In the genomic region with DNA sequence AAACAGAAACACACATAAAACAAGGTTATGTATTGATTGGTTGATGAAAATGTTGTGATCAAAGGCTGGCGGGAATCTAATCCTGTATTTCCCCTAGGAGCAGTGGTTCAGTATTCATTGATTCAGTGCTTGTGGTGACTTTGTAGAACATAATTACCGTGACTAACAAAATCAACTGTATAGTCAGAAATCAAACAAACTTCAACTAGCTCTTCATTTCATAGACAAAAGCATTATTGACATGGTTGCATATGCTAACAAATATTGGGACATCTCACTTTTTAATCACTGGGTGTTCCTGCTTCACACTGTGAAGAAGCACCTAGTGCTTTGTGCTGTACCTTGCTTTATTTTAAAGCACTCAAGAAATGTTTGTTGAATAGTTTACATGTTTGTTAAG, we compare ENCODE assay signal across 29 cellular contexts.
"Had no signal": no experiment of that assay in that cellular context is flagged by ENCODE, and none has a peak within 500 bp of the region (broad histone marks: within the 10 kb centered on the region; RNA-seq: fewer than 3 reads in every experiment).

No MANE protein-coding gene starts in this region.

- H3K9me3 Mint-ChIP-seq: activated CD4-positive, alpha-beta T cell treated with anti-CD3 and anti-CD28 coated beads, Interleukin-2, amount 10 ng/mL, durations not matched to agents 7 days and 5 days; activated CD8-positive, alpha-beta T cell treated with anti-CD3 and anti-CD28 coated beads for 36 hours; central memory CD8-positive, alpha-beta T cell; natural killer cell; stimulated activated effector memory CD8-positive, alpha-beta T cell treated with anti-CD3 and anti-CD28 coated beads, Interleukin-12 subunit alpha, Interleukin-12 subunit beta, amount 100 ng/mL, for 72 hours; stimulated activated naive CD8-positive, alpha-beta T cell treated with anti-CD3 and anti-CD28 coated beads, Interleukin-15, amount 100 ng/mL, for 72 hours had no signal

- H3K27me3 ChIP-seq: adrenal gland, tibial artery had no signal

- H3K27ac Mint-ChIP-seq: activated CD4-positive, alpha-beta T cell treated with anti-CD3 and anti-CD28 coated beads, Interleukin-2, amount 10 ng/mL, durations not matched to agents 7 days and 5 days; activated CD8-positive, alpha-beta memory T cell treated with anti-CD3 and anti-CD28 coated beads, Interleukin-2, amount 10 ng/mL, durations not matched to agents 7 days and 5 days; activated naive CD8-positive, alpha-beta T cell; natural killer cell; stimulated activated effector memory CD8-positive, alpha-beta T cell treated with anti-CD3 and anti-CD28 coated beads, Interleukin-12 subunit alpha, Interleukin-12 subunit beta, amount 100 ng/mL, for 72 hours; stimulated activated naive CD8-positive, alpha-beta T cell treated with anti-CD3 and anti-CD28 coated beads, Interleukin-15, amount 100 ng/mL, for 72 hours had no signal

- H3K27me3 Mint-ChIP-seq: activated CD4-positive, alpha-beta T cell treated with anti-CD3 and anti-CD28 coated beads, Interleukin-2, amount 10 ng/mL, durations not matched to agents 7 days and 5 days; activated CD8-positive, alpha-beta memory T cell treated with anti-CD3 and anti-CD28 coated beads, Interleukin-2, amount 10 ng/mL, durations not matched to agents 7 days and 5 days; activated CD8-positive, alpha-beta T cell treated with anti-CD3 and anti-CD28 coated beads for 36 hours; activated naive CD8-positive, alpha-beta T cell; central memory CD8-positive, alpha-beta T cell; stimulated activated naive CD8-positive, alpha-beta T cell treated with anti-CD3 and anti-CD28 coated beads, Interleukin-15, amount 100 ng/mL, for 72 hours had no signal

- H3K4me1 Mint-ChIP-seq: activated CD8-positive, alpha-beta memory T cell treated with anti-CD3 and anti-CD28 coated beads, Interleukin-2, amount 10 ng/mL, durations not matched to agents 7 days and 5 days; central memory CD8-positive, alpha-beta T cell; natural killer cell; stimulated activated effector memory CD8-positive, alpha-beta T cell treated with anti-CD3 and anti-CD28 coated beads, Interleukin-12 subunit alpha, Interleukin-12 subunit beta, amount 100 ng/mL, for 72 hours; stimulated activated naive CD8-positive, alpha-beta T cell treated with anti-CD3 and anti-CD28 coated beads, Interleukin-15, amount 100 ng/mL, for 72 hours had no signal

- H3K4me1 ChIP-seq: adrenal gland, left ventricle myocardium inferior, tibial artery had no signal

- H3K9me3 ChIP-seq: adrenal gland, left ventricle myocardium inferior, tibial artery had no signal

- H3K4me3 ChIP-seq: adrenal gland, left ventricle myocardium inferior, tibial artery had no signal

- H3K4me3 Mint-ChIP-seq: activated CD4-positive, alpha-beta T cell treated with anti-CD3 and anti-CD28 coated beads, Interleukin-2, amount 10 ng/mL, durations not matched to agents 7 days and 5 days; activated CD8-positive, alpha-beta memory T cell treated with anti-CD3 and anti-CD28 coated beads, Interleukin-2, amount 10 ng/mL, durations not matched to agents 7 days and 5 days; activated CD8-positive, alpha-beta T cell treated with anti-CD3 and anti-CD28 coated beads for 36 hours; activated naive CD8-positive, alpha-beta T cell; central memory CD8-positive, alpha-beta T cell; natural killer cell; stimulated activated effector memory CD8-positive, alpha-beta T cell treated with anti-CD3 and anti-CD28 coated beads, Interleukin-12 subunit alpha, Interleukin-12 subunit beta, amount 100 ng/mL, for 72 hours; stimulated activated naive CD8-positive, alpha-beta T cell treated with anti-CD3 and anti-CD28 coated beads, Interleukin-15, amount 100 ng/mL, for 72 hours had no signal

- H3K27ac ChIP-seq: adrenal gland, left ventricle myocardium inferior, tibial artery, WERI-Rb-1 had no signal

- ATAC-seq: activated CD8-positive, alpha-beta memory T cell treated with anti-CD3 and anti-CD28 coated beads, Interleukin-2, amount 10 ng/mL, durations not matched to agents 7 days and 5 days; activated CD8-positive, alpha-beta T cell treated with anti-CD3 and anti-CD28 coated beads for 36 hours; esophagus mucosa; natural killer cell; sciatic nerve; stimulated activated effector memory CD8-positive, alpha-beta T cell treated with anti-CD3 and anti-CD28 coated beads, Interleukin-12 subunit alpha, Interleukin-12 subunit beta, amount 100 ng/mL, for 72 hours; stimulated activated naive CD8-positive, alpha-beta T cell treated with anti-CD3 and anti-CD28 coated beads, Interleukin-15, amount 100 ng/mL, for 72 hours had no signal

- DNase-seq: activated CD4-positive, alpha-beta T cell treated with anti-CD3 and anti-CD28 coated beads, Interleukin-2, amount 10 ng/mL, durations not matched to agents 7 days and 5 days; activated CD4-positive, CD25-positive, alpha-beta regulatory T cell treated with anti-CD3 and anti-CD28 coated beads, Interleukin-2, amount 50 U/mL, for 72 hours; activated CD8-positive, alpha-beta memory T cell treated with anti-CD3 and anti-CD28 coated beads, Interleukin-2, amount 10 ng/mL, durations not matched to agents 7 days and 5 days; activated CD8-positive, alpha-beta T cell treated with anti-CD3 and anti-CD28 coated beads for 36 hours; activated T-cell treated with anti-CD3 and anti-CD28 coated beads for 4 hours; adrenal gland; effector memory CD4-positive, alpha-beta T cell; foreskin melanocyte; glutamatergic neuron; hippocampal formation; kidney glomerular epithelial cell; left ventricle myocardium inferior; mammary epithelial cell; midbrain; natural killer cell; small intestine; stimulated activated CD4-positive, alpha-beta T cell treated with anti-CD3 and anti-CD28 coated beads, Interleukin-2, amount 100 ng/mL, for 24 hours; stimulated activated naive CD8-positive, alpha-beta T cell treated with anti-CD3 and anti-CD28 coated beads, Interleukin-15, amount 100 ng/mL, for 72 hours; tibial artery; WERI-Rb-1 had no signal

- FAIRE-seq: astrocyte, colon, endothelial cell of umbilical vein, small intestine, TTC549 had no signal
